ENCODE assay signal across 24 cellular contexts in the genomic region with DNA sequence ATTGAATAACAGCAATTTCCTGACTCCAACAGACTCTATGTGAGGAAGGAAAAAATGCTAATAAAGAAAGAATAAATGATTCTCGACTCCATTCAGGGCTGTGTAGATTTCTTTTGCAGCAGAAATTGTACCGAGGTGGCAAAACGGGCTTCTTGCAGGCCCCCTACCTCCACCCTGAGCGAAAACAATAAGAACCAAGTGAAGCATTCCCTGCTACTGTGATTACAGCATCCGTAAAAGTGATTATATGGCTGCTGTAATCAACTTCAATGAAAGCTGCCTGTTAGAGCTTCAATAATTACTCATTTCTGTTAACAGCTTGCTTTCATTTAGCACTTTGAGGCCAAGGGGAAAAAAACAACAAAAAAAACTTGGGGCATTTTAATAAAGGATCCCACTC.
DNase-seq lines count a peak whose midpoint lies in the region; ATAC-seq lines count a peak whose summit lies in the region.
"Had no signal": no experiment of that assay in that cellular context is flagged by ENCODE, and none has a peak within 500 bp of the region (broad histone marks: within the 10 kb centered on the region; RNA-seq: fewer than 3 reads in every experiment).

No MANE protein-coding gene starts in this region.

- peak; percentile 29 for ATAC-seq in HG03439 (IDR thresholded peaks at IDR 0.05; ENCODE audit: unreplicated experiment)
- ATAC-seq in HG03045 (IDR thresholded peaks at IDR 0.05; ENCODE audit: unreplicated experiment) = no peak
- ATAC-seq: GM23338, HepG2 had no signal

- DNase-seq in NCI-H1436 treated with DMSO at 0.1 percent for 48 hours (lab: John Stamatoyannopoulos, UW) = peak; percentile 26
- DNase-seq in NCI-H1436 (lab: John Stamatoyannopoulos, UW) = no peak
- DNase-seq in left kidney (ENCODE audit: low read depth, low spot score) = peak; percentile 18
- DNase-seq in KG1 (lab: John Stamatoyannopoulos, UW) = no peak
- DNase-seq in glomerular visceral epithelial cell (ENCODE audit: extremely low spot score) = no peak
- DNase-seq: C1 segment of cervical spinal cord; CD4-positive, alpha-beta memory T cell; COR-L47; H9; HFFc6; Kasumi-1; MV-4-11; NCI-H187 treated with DMSO at 0.1 percent for 48 hours; NCI-H2171 treated with DMSO at 0.1 percent for 48 hours; NCI-H345; NCI-H524; OCI-M1; Peyer's patch; SHP77 treated with DMSO at 0.1 percent for 48 hours; T-helper 1 cell had no signal

Comparison
In these comparisons a context has a peak if more than half of its experiments do, and no peak if none do; other contexts are left out.
1. DNase-seq: peak in NCI-H1436 treated with DMSO at 0.1 percent for 48 hours (single experiment) and left kidney (single experiment); none in NCI-H1436 (single experiment), KG1 (single experiment) and glomerular visceral epithelial cell (single experiment).